In genomic region chr1:173669491-173669941, GRCh38 we compare ENCODE assay signal across 8 cellular contexts. TPM values are rescaled to one million over a fixed set of nuclear protein-coding genes. Genes with fewer than 3 reads are reported as not detected.
A peak's percentile ranks its signal among the peaks of the same experiment; 100 is the strongest.
DNase-seq lines count a peak whose midpoint lies in the region; ATAC-seq and TF ChIP-seq lines count a peak whose summit lies in the region.

Gene ANKRD45, minus strand, starts transcription at chr1:173669851. Its CDS starts 10,433 bp downstream, at chr1:173659418.

- peak; percentile 71 for DNase-seq in Ammon's horn (ENCODE audit: low spot score)
- DNase-seq in left ventricle myocardium inferior: peak; percentile 22
- peak; percentile 19 for DNase-seq in renal cortical epithelial cell (ENCODE audit: low read depth)
- DNase-seq in SHP77 (lab: John Stamatoyannopoulos, UW): no peak

- H3K4me3 ChIP-seq in HUES6 (ENCODE audit: low read depth, low read length) (peak within 1 kb of the TSS; percentile 83), left ventricle myocardium inferior (peak within 1 kb of the TSS; percentile 64)

- H3K4me1 ChIP-seq in HUES6 (ENCODE audit: control insufficient read depth, insufficient read depth, low read length) (peaks cover 6% of the 10 kb centered on the region; the same call in 1 of the 2 replicates), left ventricle myocardium inferior (peaks cover 13% of the 10 kb centered on the region)

- peaks cover 11% of the 10 kb centered on the region for H3K4me1 Mint-ChIP-seq in activated naive CD8-positive, alpha-beta T cell (ENCODE audit: low read depth)

- intact Hi-C loops in left ventricle myocardium inferior (cut with micrococcal nuclease): no loop called here

- H3K9me3 ChIP-seq in HUES6 (ENCODE audit: control insufficient read depth, insufficient read depth, low read depth, low read length): no peaks in the 10 kb centered on the region
- H3K9me3 ChIP-seq in left ventricle myocardium inferior (replicated peaks): no peaks in the 10 kb centered on the region

- H3K27ac ChIP-seq in HUES6 (ENCODE audit: low read depth, low read length) (no peak within 1 kb of the TSS), left ventricle myocardium inferior (replicated peaks) (no peak within 1 kb of the TSS)

- no peaks in the 10 kb centered on the region for H3K9me3 Mint-ChIP-seq in activated naive CD8-positive, alpha-beta T cell (ENCODE audit: low read depth)

- H3K36me3 ChIP-seq in HUES6 (ENCODE audit: control insufficient read depth, insufficient read depth, low read length): no peaks in the 10 kb centered on the region
- no peaks in the 10 kb centered on the region for H3K36me3 ChIP-seq in left ventricle myocardium inferior

- ATAC-seq in HG02870 (IDR thresholded peaks at IDR 0.05; ENCODE audit: unreplicated experiment) (no peak), GM21576 (IDR thresholded peaks at IDR 0.05; ENCODE audit: unreplicated experiment) (no peak)

- H3K9ac ChIP-seq in HUES6 (ENCODE audit: low read length): peak within 1 kb of the TSS; percentile 57

- TF ChIP-seq CTCF in left ventricle myocardium inferior (IDR thresholded peaks at IDR 0.05; ENCODE audit: borderline replicate concordance): no peak

- H3K4me3 Mint-ChIP-seq in activated naive CD8-positive, alpha-beta T cell: peak within 1 kb of the TSS; percentile 78

- peaks cover 27% of the 10 kb centered on the region for H3K27me3 Mint-ChIP-seq in activated naive CD8-positive, alpha-beta T cell

- H3K27ac Mint-ChIP-seq in activated naive CD8-positive, alpha-beta T cell: no peak within 1 kb of the TSS

- H3K27me3 ChIP-seq in HUES6 (ENCODE audit: control insufficient read depth, insufficient read depth, low read length) (peaks cover 6% of the 10 kb centered on the region), left ventricle myocardium inferior (ENCODE audit: low read depth) (peaks cover 36% of the 10 kb centered on the region)

- no peaks in the 10 kb centered on the region for H3K36me3 Mint-ChIP-seq in activated naive CD8-positive, alpha-beta T cell

RNA-seq across cellular contexts. Expression of gene ANKRD45, which starts in this region (rescaled TPM):
- total RNA-seq in left ventricle myocardium inferior (0.25 TPM), renal cortical epithelial cell (1.4 and 17.4 TPM in 2 replicates)

Comparison
In these comparisons a context has a peak if more than half of its experiments do, and no peak if none do; other contexts are left out.
1. Peak in DNase-seq and H3K4me3 ChIP-seq in left ventricle myocardium inferior; RNA of the gene not detected or under 1 TPM.
2. DNase-seq: peak in Ammon's horn (single experiment) and renal cortical epithelial cell (single experiment); none in SHP77 (0 of 2).